ENCODE assay signal across 1 cellular context in genomic region chr14:54261283-54261682, GRCh38.
TF ChIP-seq lines count a peak whose summit lies in the region.

No MANE protein-coding gene starts in this region.

TF ChIP-seq in WTC11, 78 proteins besides CTCF, POLR2A, EP300 and RAD21 (continued from another document):
- no peak for TF ChIP-seq ATF2 (CRISPR knock-in tag; IDR thresholded peaks at IDR 0.05; ENCODE audit: borderline replicate concordance, low read depth)
